Comparison of ENCODE assay signal across 8 cellular contexts in genomic region chr3:38496131-38496910, GRCh38. TPM values are rescaled to one million over a fixed set of nuclear protein-coding genes. Genes with fewer than 3 reads are reported as not detected.
DNase-seq lines count a peak whose midpoint lies in the region; ATAC-seq and TF ChIP-seq lines count a peak whose summit lies in the region.

Gene EXOG, plus strand, starts transcription at chr3:38496340. Its CDS starts 28 bp downstream, at chr3:38496368.

- TF ChIP-seq CTCF in dorsolateral prefrontal cortex (IDR thresholded peaks at IDR 0.05 in 54 of 56, conservative IDR thresholded peaks at IDR 0.05 in 2 of 56; ENCODE audit: low read depth in 1 of 56, partially characterized antibody in 56 of 56) (peak; percentile 83 to 99 (median 95)), right lobe of liver (IDR thresholded peaks at IDR 0.05) (peak; percentile 68 to 90 (median 88))

- no peaks in the 10 kb centered on the region for H3K9me3 ChIP-seq in CD4-positive, alpha-beta memory T cell (ENCODE audit: control insufficient read depth in 1 of 2, low read length in 2 of 2)
- H3K9me3 ChIP-seq in right lobe of liver, result no peaks in the 10 kb centered on the region

- WGBS in right lobe of liver (ENCODE audit: insufficient coverage, low coverage, low lambda C conversion rate, missing lambda C conversion rate), result 0% methylated on average over 24 of the region's 53 CpGs

- peaks cover 3% of the 10 kb centered on the region for H3K36me3 ChIP-seq in CD4-positive, alpha-beta memory T cell (ENCODE audit: insufficient read depth, low read length)
- H3K36me3 ChIP-seq in right lobe of liver, result no peaks in the 10 kb centered on the region

- CTCF ChIA-PET in CD4-positive, alpha-beta memory T cell (lab: Charles Lee; ENCODE audit: partially characterized antibody), result interaction anchor here (0.7 to 9.8 kb wide), 21 partner anchors 11 to 504 kb away, joined by 3 to 155 read pairs (median 6); partner anchors contain the start of genes OXSR1 and XYLB

- peaks cover 8 to 17% of the 10 kb centered on the region in 2 donors for H3K36me3 Mint-ChIP-seq in CD4-positive, alpha-beta memory T cell

- H3K4me3 ChIP-seq in CD4-positive, alpha-beta memory T cell (ENCODE audit: low read length in 2 of 2), result peak within 1 kb of the TSS; percentile 58 to 87
- peak within 1 kb of the TSS; percentile 59 to 96 (median 83) for H3K4me3 ChIP-seq in dorsolateral prefrontal cortex
- H3K4me3 ChIP-seq in right lobe of liver, result peak within 1 kb of the TSS; percentile 57 to 87 (median 83)

- peak within 1 kb of the TSS; percentile 69 for H3K27ac ChIP-seq in CD4-positive, alpha-beta memory T cell (ENCODE audit: low read depth, low read length)
- H3K27ac ChIP-seq in dorsolateral prefrontal cortex (peak within 1 kb of the TSS in 54 of 59 donors; percentile 16 to 93 (median 81)), right lobe of liver (peak within 1 kb of the TSS in 2 of 3 donors; percentile 6 to 35)

- H3K27me3 ChIP-seq in CD4-positive, alpha-beta memory T cell (ENCODE audit: insufficient read depth, low read length), result no peaks in the 10 kb centered on the region
- H3K27me3 ChIP-seq in dorsolateral prefrontal cortex (no peaks in the 10 kb centered on the region), right lobe of liver (no peaks in the 10 kb centered on the region)

- ATAC-seq in GM19438 (IDR thresholded peaks at IDR 0.05; ENCODE audit: low read depth, unreplicated experiment) (peak; percentile 92), right lobe of liver (peak; percentile 99 to 100 (median 99))

- intact Hi-C loops in CD4-positive, alpha-beta memory T cell (cut with micrococcal nuclease), result loop anchor here (1.0 to 10.0 kb wide), 10 partner anchors 25 to 888 kb away; partner anchors contain the start of genes ACAA1, ACVR2B, SLC25A38 and XYLB
- intact Hi-C loops in dorsolateral prefrontal cortex (cut with DNase I) (loop anchor here (1.0 to 5.0 kb wide), 3 partner anchors 25 to 161 kb away; partner anchors contain the start of gene ACVR2B (in 1 of the 2)), right lobe of liver (cut with DNase I) (no loop called here)

- peak; percentile 86 to 93 (median 88) for DNase-seq in CD4-positive, alpha-beta memory T cell
- DNase-seq in HK-2 (ENCODE audit: unreplicated experiment), result peak; percentile 93
- peak; percentile 95 for DNase-seq in NCI-H82 (lab: John Stamatoyannopoulos, UW)
- DNase-seq in activated CD4-positive, alpha-beta T cell treated with anti-CD3 and anti-CD28 coated beads, Interleukin-2, amount 50 U/mL, for 48 hours, result peak; percentile 96 to 97
- DNase-seq in dorsolateral prefrontal cortex, result peak; percentile 85 to 96 (median 92)
- peak; percentile 95 to 96 (median 96) for DNase-seq in right lobe of liver
- DNase-seq in stimulated activated CD4-positive, alpha-beta T cell treated with anti-CD3 and anti-CD28 coated beads, Interleukin-4, amount 100 ng/mL, for 4 hours, result peak; percentile 92 to 96

- no peaks in the 10 kb centered on the region for H3K27me3 Mint-ChIP-seq in CD4-positive, alpha-beta memory T cell

- no peaks in the 10 kb centered on the region for H3K9me3 Mint-ChIP-seq in CD4-positive, alpha-beta memory T cell

- peaks cover 15% of the 10 kb centered on the region for H3K4me1 ChIP-seq in CD4-positive, alpha-beta memory T cell (ENCODE audit: insufficient read depth, low read length)
- peaks cover 0 to 4% (median 0%) of the 10 kb centered on the region in 4 donors for H3K4me1 ChIP-seq in right lobe of liver

- TF ChIP-seq POLR2A in right lobe of liver (IDR thresholded peaks at IDR 0.05), result no peak

- POLR2A ChIA-PET in CD4-positive, alpha-beta memory T cell (lab: Charles Lee; ENCODE audit: partially characterized antibody), result interaction anchor here (0.7 to 1.8 kb wide), 12 partner anchors 11 to 554 kb away, joined by 3 to 13 read pairs (median 4); partner anchors contain the start of gene ACAA1

- peaks cover 13 to 29% (median 16%) of the 10 kb centered on the region in 4 donors for H3K4me1 Mint-ChIP-seq in CD4-positive, alpha-beta memory T cell

- peak within 1 kb of the TSS; percentile 77 to 93 (median 91) for H3K27ac Mint-ChIP-seq in CD4-positive, alpha-beta memory T cell

- peak within 1 kb of the TSS; percentile 89 to 99 (median 94) for H3K4me3 Mint-ChIP-seq in CD4-positive, alpha-beta memory T cell

RNA-seq across cellular contexts. Expression of gene EXOG, which starts in this region (rescaled TPM):
- total RNA-seq in CD4-positive, alpha-beta memory T cell, result 10 to 100 TPM; 29.3 to 33.3 TPM
- 10 to 100 TPM in 1 of 2 donors, 1 to 10 TPM in 1; 2.6 to 13.6 TPM for polyA plus RNA-seq in CD4-positive, alpha-beta memory T cell
- total RNA-seq in dorsolateral prefrontal cortex, result 10 to 100 TPM; 19.0 to 38.1 (median 27.2) TPM
- 1 to 10 TPM; 2.7 to 5.3 (median 3.9) TPM for total RNA-seq in right lobe of liver

Comparison
In these comparisons a context has a peak if more than half of its experiments do, and no peak if none do; other contexts are left out.
1. Peak in every context shown above with its lines: DNase-seq, ATAC-seq, H3K4me3 ChIP-seq and H3K27ac ChIP-seq.
2. H3K27ac ChIP-seq: peak in every context shown above with its lines; median percentile 81 in dorsolateral prefrontal cortex; 69 in CD4-positive, alpha-beta memory T cell; 20 in right lobe of liver.
3. intact Hi-C loops: an anchor here in CD4-positive, alpha-beta memory T cell (1.0 to 10.0 kb wide) and dorsolateral prefrontal cortex (1.0 to 5.0 kb wide); none called in right lobe of liver.